ENCODE assay signal across 9 cellular contexts in the genomic region with DNA sequence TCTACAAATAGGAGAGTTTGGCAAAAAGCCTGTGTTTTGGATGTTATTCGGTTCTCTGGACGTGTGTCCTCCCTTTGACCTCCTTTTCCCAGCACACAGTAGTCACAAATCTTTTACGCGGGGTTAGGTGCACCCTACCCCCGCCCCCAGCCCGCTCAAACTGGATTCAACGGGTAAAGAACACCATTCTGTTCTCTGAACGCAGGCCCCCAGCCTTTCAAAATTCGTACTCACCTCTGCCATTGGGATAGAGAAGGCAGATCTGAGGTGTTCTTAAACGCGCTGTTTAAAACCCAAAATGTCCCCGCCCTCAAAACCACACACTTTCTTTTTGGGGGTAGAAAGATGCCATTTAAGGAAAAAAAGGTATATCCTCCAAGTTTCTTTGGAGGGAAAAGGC. TPM values are rescaled to one million over a fixed set of nuclear protein-coding genes. Genes with fewer than 3 reads are reported as not detected.
DNase-seq lines count a peak whose midpoint lies in the region; ATAC-seq, FAIRE-seq and TF ChIP-seq lines count a peak whose summit lies in the region.
"Had no signal": no experiment of that assay in that cellular context is flagged by ENCODE, and none has a peak within 500 bp of the region (broad histone marks: within the 10 kb centered on the region; RNA-seq: fewer than 3 reads in every experiment).

No MANE protein-coding gene starts in this region.

- no peaks in the 10 kb centered on the region for H4K20me1 ChIP-seq in K562 (replicated peaks; ENCODE audit: control insufficient read depth, insufficient read depth, low read length)

- H3K79me2 ChIP-seq in K562 (ENCODE audit: control insufficient read depth, insufficient read depth, low read length), result peaks cover 32% of the 10 kb centered on the region

- peaks cover 40 to 74% (median 56%) of the 10 kb centered on the region in 3 donors for H3K4me1 Mint-ChIP-seq in CD8-positive, alpha-beta memory T cell

- TF ChIP-seq POLR2A in K562 (conservative IDR thresholded peaks at IDR 0.05), result no peak
- TF ChIP-seq POLR2A in ovary (IDR thresholded peaks at IDR 0.05), result no peak

- CTCF ChIA-PET in CD8-positive, alpha-beta memory T cell (lab: Charles Lee), result interaction anchor here (0.7 kb wide), 1 partner anchor 106 kb away, joined by 3 read pairs; no protein-coding TSS in a partner anchor
- CTCF ChIA-PET in K562 (lab: Yijun Ruan, JAX; ENCODE audit: low intra/inter-chr PET ratio), result no interaction called here

- DNase-seq in CD8-positive, alpha-beta memory T cell, result peak in 2 of 5 donors; percentile 40 to 81
- DNase-seq in SK-N-MC (ENCODE audit: low read depth, low spot score) (no peak), K562 (ENCODE audit: extremely low read depth in 1 of 4, low spot score in 3 of 4) (peak in 2 of 4 experiments; percentile 22 to 33), 8988T (no peak), NCI-H2227 treated with DMSO at 0.1 percent for 48 hours (lab: John Stamatoyannopoulos, UW) (no peak), ovary (no peak)
- DNase-seq: gastrocnemius medialis had no signal

- H3K9ac ChIP-seq in SK-N-MC (ENCODE audit: insufficient read length) (peak overlapping the region; percentile 84), K562 (ENCODE audit: insufficient read depth in 1 of 2, low read depth in 2 of 2, low read length in 2 of 2) (peak overlapping the region; percentile 82 to 95; a peak in 3 of 4 replicates)

- H3K9me3 ChIP-seq in CD8-positive, alpha-beta memory T cell (ENCODE audit: low read length), result no peaks in the 10 kb centered on the region
- H3K9me3 ChIP-seq in SK-N-MC (ENCODE audit: low read depth, low read length) (no peaks in the 10 kb centered on the region), K562 (replicated peaks; ENCODE audit: control insufficient read depth, insufficient read depth, low read depth, low read length) (no peaks in the 10 kb centered on the region), neuron (ENCODE audit: low read length) (no peaks in the 10 kb centered on the region), ovary (no peaks in the 10 kb centered on the region)
- H3K9me3 ChIP-seq: gastrocnemius medialis had no signal

- POLR2A ChIA-PET in CD8-positive, alpha-beta memory T cell (lab: Charles Lee), result interaction anchor here (0.6 kb wide), 1 partner anchor 1648 kb away, joined by 4 read pairs; no protein-coding TSS in a partner anchor
- POLR2A ChIA-PET in K562 (lab: Yijun Ruan, JAX), result no interaction called here

- intact Hi-C loops in K562 (cut with micrococcal nuclease), result loop anchor here (2.0 to 5.0 kb wide), 2 partner anchors 51 to 196 kb away; no protein-coding TSS in a partner anchor
- intact Hi-C loops in ovary (cut with DNase I), result no loop called here

- H3K36me3 ChIP-seq in CD8-positive, alpha-beta memory T cell (ENCODE audit: insufficient read depth, low read length), result peaks cover 5% of the 10 kb centered on the region
- peaks cover 17% of the 10 kb centered on the region for H3K36me3 ChIP-seq in SK-N-MC (ENCODE audit: insufficient read depth, low read length)
- H3K36me3 ChIP-seq in K562 (ENCODE audit: control insufficient read depth, insufficient read depth, low read length), result peaks cover 29% of the 10 kb centered on the region
- H3K36me3 ChIP-seq in neuron (ENCODE audit: insufficient read depth, low read length), result peaks cover 12% of the 10 kb centered on the region
- H3K36me3 ChIP-seq in ovary, result no peaks in the 10 kb centered on the region
- H3K36me3 ChIP-seq: gastrocnemius medialis had no signal

- H3K4me1 ChIP-seq in CD8-positive, alpha-beta memory T cell (ENCODE audit: insufficient read depth, low read length), result peaks cover 18% of the 10 kb centered on the region
- H3K4me1 ChIP-seq in K562 (replicated peaks in 1 of 2; ENCODE audit: control insufficient read depth in 2 of 2, insufficient read depth in 2 of 2, low read length in 2 of 2) (peaks cover 10 to 29% of the 10 kb centered on the region in 2 experiments; a peak in 4 of 5 replicates), neuron (ENCODE audit: insufficient read depth, low read length) (peaks cover 19% of the 10 kb centered on the region), ovary (ENCODE audit: insufficient read depth) (peaks cover 10% of the 10 kb centered on the region)

- ATAC-seq in K562, result 0 out of 3 replicates have a peak, but pooled peaks have one; percentile 3
- no peak for ATAC-seq in HG02884 (IDR thresholded peaks at IDR 0.05; ENCODE audit: unreplicated experiment)
- ATAC-seq: gastrocnemius medialis had no signal

- H3K27ac ChIP-seq in CD8-positive, alpha-beta memory T cell (ENCODE audit: low read depth, low read length), result peak overlapping the region; percentile 34
- H3K27ac ChIP-seq in SK-N-MC, result no peak overlapping the region
- peak overlapping the region; percentile 65 for H3K27ac ChIP-seq in K562 (ENCODE audit: extremely low read depth, low read depth, low read length)
- no peak overlapping the region for H3K27ac ChIP-seq in ovary
- H3K27ac ChIP-seq: gastrocnemius medialis had no signal

- peaks cover 6 to 29% (median 6%) of the 10 kb centered on the region in 3 donors for H3K36me3 Mint-ChIP-seq in CD8-positive, alpha-beta memory T cell

- H2AFZ ChIP-seq in K562 (ENCODE audit: low read depth, low read length) (peak overlapping the region; percentile 83), neuron (ENCODE audit: low read depth, low read length) (peak overlapping the region; percentile 99)

- TF ChIP-seq RAD21 in K562 (CRISPR knock-in tag; conservative IDR thresholded peaks at IDR 0.05 in 1 of 2, IDR thresholded peaks at IDR 0.05 in 1 of 2), result no peak

- H3K4me3 ChIP-seq in CD8-positive, alpha-beta memory T cell (ENCODE audit: low read length), result peak overlapping the region; percentile 69
- H3K4me3 ChIP-seq in SK-N-MC (peak overlapping the region; percentile 97), K562 (peak overlapping the region; percentile 83), neuron (ENCODE audit: low read length) (peak overlapping the region; percentile 90), ovary (no peak overlapping the region)

- H3K4me2 ChIP-seq in K562 (ENCODE audit: insufficient read depth, low read length), result peak overlapping the region; percentile 89

- 11% methylated on average over 12 of the region's 12 CpGs for WGBS in K562 (ENCODE audit: insufficient coverage, low coverage, missing lambda C conversion rate)
- WGBS in ovary, 3 donors, result 30 to 36% (median 31%) methylated on average over 12 of the region's 12 CpGs

- peaks cover 0 to 3% (median 0%) of the 10 kb centered on the region in 5 donors for H3K9me3 Mint-ChIP-seq in CD8-positive, alpha-beta memory T cell

- FAIRE-seq in K562 (lab: Jason Lieb, UNC), result no peak

- no peak for TF ChIP-seq CTCF in K562 (IDR thresholded peaks at IDR 0.05 in 2 of 3, conservative IDR thresholded peaks at IDR 0.05 in 1 of 3; ENCODE audit: insufficient read depth in 2 of 3, low read depth in 1 of 3, low read length in 3 of 3)
- TF ChIP-seq CTCF in ovary (IDR thresholded peaks at IDR 0.05), result no peak

- in situ Hi-C loops in K562 (cut with MboI), result loop anchor here (5.0 kb wide), 1 partner anchor 89 kb away; no protein-coding TSS in a partner anchor

- H3K27ac Mint-ChIP-seq in CD8-positive, alpha-beta memory T cell, result peak overlapping the region; percentile 20 to 93 (median 73)

- H3K27me3 ChIP-seq in CD8-positive, alpha-beta memory T cell (ENCODE audit: insufficient read depth, low read length, poor library complexity, severe bottlenecking), result no peaks in the 10 kb centered on the region
- H3K27me3 ChIP-seq in K562 (ENCODE audit: control insufficient read depth in 2 of 2, insufficient read depth in 2 of 2, low read length in 2 of 2) (no peaks in the 10 kb centered on the region), neuron (ENCODE audit: insufficient read depth, low read length) (peaks cover 15% of the 10 kb centered on the region), ovary (no peaks in the 10 kb centered on the region)

- H3K27me3 Mint-ChIP-seq in CD8-positive, alpha-beta memory T cell, result peaks cover 40 to 80% of the 10 kb centered on the region in 2 donors

- TF ChIP-seq EP300 in K562 (IDR thresholded peaks at IDR 0.05; ENCODE audit: low read length) (no peak), ovary (IDR thresholded peaks at IDR 0.05) (no peak)

- no TSS peak for BruUV-seq in K562 (replicated peaks; lab: Mats Ljungman, UMichigan)

- H3K4me3 Mint-ChIP-seq in CD8-positive, alpha-beta memory T cell, result peak overlapping the region; percentile 80 to 93 (median 89)

- no peaks in the 10 kb centered on the region for H3K9me1 ChIP-seq in K562 (ENCODE audit: control insufficient read depth, insufficient read depth, low read length)

TF ChIP-seq in K562, 482 proteins besides CTCF, POLR2A, EP300 and RAD21:
- TF ChIP-seq L3MBTL2 (IDR thresholded peaks at IDR 0.05) (no peak), HDGF (IDR thresholded peaks at IDR 0.05) (no peak), FOXA1 (IDR thresholded peaks at IDR 0.05; ENCODE audit: borderline replicate concordance) (no peak), ZKSCAN1 (IDR thresholded peaks at IDR 0.05; ENCODE audit: low read depth, low read length) (0 out of 2 replicates have a peak, but pooled peaks have one; percentile 20)

RNA-seq across cellular contexts. Expression of a gene that starts 2.7 kb away (rescaled TPM):
- total RNA-seq in CD8-positive, alpha-beta memory T cell, result 10 to 100 TPM; 53.2 to 55.1 TPM
- 230 TPM for polyA plus RNA-seq in CD8-positive, alpha-beta memory T cell
- total RNA-seq in K562 (2011; cell fraction: chromatin; rRNA removed; ENCODE audit: low replicate concordance), result 78.7 and 97.3 TPM in 2 replicates
- total RNA-seq in K562 (2011; cell fraction: nucleolus; rRNA removed), result 31.2 and 41.5 TPM in 2 replicates
- 48.7 and 60.6 TPM in 2 replicates for total RNA-seq in K562 (2011; cell fraction: nucleoplasm; rRNA removed)
- total RNA-seq in K562 (2014; rRNA removed) (22.3 and 23.5 TPM in 2 replicates), K562 (2014; rRNA removed; fragmentation: Illumina TruSeq; extraction: Trizol) (34.5 and 36.9 TPM in 2 replicates), K562 (2015; rRNA removed; fragmentation: Illumina TruSeq; extraction: Trizol) (26.5 and 27.5 TPM in 2 replicates), K562 (2021) (32.5 and 35.4 TPM in 2 replicates), ovary (10 to 100 TPM in 1 of 7 donors, 1 to 10 TPM in 6; 1.8 to 30.1 (median 6.0) TPM)
- polyA plus RNA-seq in K562 (2011; rRNA removed) (54.8 and 67.8 TPM in 2 replicates), K562 (2014; fragmentation: Illumina TruSeq; extraction: Trizol) (60.7 and 81.1 TPM in 2 replicates), K562 (2014; fragmentation: Nextera tagmentation; extraction: Ambion mirVana) (10 to 100 TPM; 15.1 to 17.2 TPM), K562 (2014; rRNA removed) (29.7 and 30.3 TPM in 2 replicates), ovary (10 to 100 TPM in 1 of 2 donors, 1 to 10 TPM in 1; 5.0 to 18.3 TPM)
- polyA plus RNA-seq in K562 (2011; cell fraction: cytosol; rRNA removed), result 68.7 and 85.9 TPM in 2 replicates
- polyA plus RNA-seq in K562 (2011; cell fraction: nucleus; rRNA removed), result 76.2 and 88.8 TPM in 2 replicates
- polyA plus RNA-seq in K562 (2012), result 26.1 and 29.4 TPM in 2 replicates
- polyA minus RNA-seq in K562 (2011; rRNA and poly(A)+ RNA removed), result 63.7 and 64.4 TPM in 2 replicates
- 29.8 and 46.0 TPM in 2 replicates for polyA minus RNA-seq in K562 (2011; cell fraction: cytosol; rRNA and poly(A)+ RNA removed)
- 42.4 and 53.4 TPM in 2 replicates for polyA minus RNA-seq in K562 (2011; cell fraction: nucleus; rRNA and poly(A)+ RNA removed)

Comparison
In these comparisons a context has a peak if more than half of its experiments do, and no peak if none do; other contexts are left out.
1. H3K27ac ChIP-seq: peak in CD8-positive, alpha-beta memory T cell (single experiment) and K562 (single experiment); none in SK-N-MC (single experiment) and ovary (0 of 2).